Comparison of ENCODE assay signal across 9 cellular contexts in genomic region chr1:54498383-54499096, GRCh38. TPM values are rescaled to one million over a fixed set of nuclear protein-coding genes. Genes with fewer than 3 reads are reported as not detected.
DNase-seq lines count a peak whose midpoint lies in the region; TF ChIP-seq lines count a peak whose summit lies in the region.
"Had no signal": no experiment of that assay in that cellular context is flagged by ENCODE, and none has a peak within 500 bp of the region (broad histone marks: within the 10 kb centered on the region; RNA-seq: fewer than 3 reads in every experiment).

No MANE protein-coding gene starts in this region.

- peaks cover 10% of the 10 kb centered on the region for H3K4me1 Mint-ChIP-seq in activated CD4-positive, alpha-beta T cell treated with anti-CD3 and anti-CD28 coated beads, Interleukin-2, amount 10 ng/mL, durations not matched to agents 7 days and 5 days
- peaks cover 18% of the 10 kb centered on the region for H3K4me1 Mint-ChIP-seq in glutamatergic neuron (ENCODE audit: low read depth, unreplicated experiment)

- H3K27me3 Mint-ChIP-seq in activated CD4-positive, alpha-beta T cell treated with anti-CD3 and anti-CD28 coated beads, Interleukin-2, amount 10 ng/mL, durations not matched to agents 7 days and 5 days: peaks cover 45% of the 10 kb centered on the region
- H3K27me3 Mint-ChIP-seq in glutamatergic neuron (ENCODE audit: unreplicated experiment): peaks cover 6% of the 10 kb centered on the region

- H3K9me3 Mint-ChIP-seq in activated CD4-positive, alpha-beta T cell treated with anti-CD3 and anti-CD28 coated beads, Interleukin-2, amount 10 ng/mL, durations not matched to agents 7 days and 5 days: no peaks in the 10 kb centered on the region
- H3K9me3 Mint-ChIP-seq in glutamatergic neuron (ENCODE audit: unreplicated experiment): peaks cover 2% of the 10 kb centered on the region

- H3K4me3 ChIP-seq in WERI-Rb-1 (ENCODE audit: low read depth, low read length): peak overlapping the region; percentile 50
- peak overlapping the region in 2 of 3 donors; percentile 45 to 52 for H3K4me3 ChIP-seq in skeletal muscle tissue (ENCODE audit: low read length in 3 of 3)

- no peaks in the 10 kb centered on the region for H3K36me3 ChIP-seq in WERI-Rb-1
- H3K36me3 ChIP-seq in skeletal muscle tissue (ENCODE audit: control insufficient read depth in 3 of 3, insufficient read depth in 3 of 3, low read length in 3 of 3): no peaks in the 10 kb centered on the region

- no peak overlapping the region for H3K27ac Mint-ChIP-seq in activated CD4-positive, alpha-beta T cell treated with anti-CD3 and anti-CD28 coated beads, Interleukin-2, amount 10 ng/mL, durations not matched to agents 7 days and 5 days
- no peak overlapping the region for H3K27ac Mint-ChIP-seq in glutamatergic neuron (ENCODE audit: unreplicated experiment)

- H3K9ac ChIP-seq in skeletal muscle tissue (ENCODE audit: low read depth in 1 of 3, low read length in 3 of 3): peak overlapping the region in 1 of 3 donors; percentile 50

- POLR2A ChIA-PET in activated CD4-positive, alpha-beta T cell treated with anti-CD3 and anti-CD28 coated beads, Interleukin-2, amount 10 ng/mL, durations not matched to agents 7 days and 5 days (lab: Charles Lee): no interaction called here

- H3K27ac ChIP-seq in WERI-Rb-1 (peak overlapping the region; percentile 58), skeletal muscle tissue (ENCODE audit: low read depth, low read length) (no peak overlapping the region)

- H3K27me3 ChIP-seq in WERI-Rb-1 (ENCODE audit: insufficient read depth, low read depth, severe bottlenecking): no peaks in the 10 kb centered on the region
- H3K27me3 ChIP-seq in skeletal muscle tissue (ENCODE audit: control insufficient read depth in 3 of 3, insufficient read depth in 3 of 3, low read length in 3 of 3): peaks cover 15 to 27% (median 22%) of the 10 kb centered on the region in 3 donors

- H3K4me1 ChIP-seq in skeletal muscle tissue (ENCODE audit: control insufficient read depth in 3 of 3, insufficient read depth in 3 of 3, low read length in 3 of 3): peaks cover 5 to 9% (median 6%) of the 10 kb centered on the region in 3 donors

- H3K4me3 Mint-ChIP-seq in activated CD4-positive, alpha-beta T cell treated with anti-CD3 and anti-CD28 coated beads, Interleukin-2, amount 10 ng/mL, durations not matched to agents 7 days and 5 days: peak overlapping the region; percentile 43
- H3K4me3 Mint-ChIP-seq in glutamatergic neuron (ENCODE audit: unreplicated experiment): peak overlapping the region; percentile 77

- CTCF ChIA-PET in activated CD4-positive, alpha-beta T cell treated with anti-CD3 and anti-CD28 coated beads, Interleukin-2, amount 10 ng/mL, durations not matched to agents 7 days and 5 days (lab: Charles Lee): interaction anchor here (0.5 to 2.5 kb wide), 9 partner anchors 10 to 381 kb away, joined by 3 to 16 read pairs (median 3); no protein-coding TSS in a partner anchor

- TF ChIP-seq CTCF in WERI-Rb-1 (IDR thresholded peaks at IDR 0.05; ENCODE audit: low read depth, low read length): no peak
- TF ChIP-seq CTCF in glutamatergic neuron (IDR thresholded peaks at IDR 0.05; ENCODE audit: partially characterized antibody, unreplicated experiment): no peak

- H3K9me3 ChIP-seq in WERI-Rb-1 (ENCODE audit: severe bottlenecking): no peaks in the 10 kb centered on the region
- H3K9me3 ChIP-seq in skeletal muscle tissue (ENCODE audit: control insufficient read depth in 3 of 3, low read length in 3 of 3): no peaks in the 10 kb centered on the region

- no peak for DNase-seq in activated CD4-positive, alpha-beta T cell treated with anti-CD3 and anti-CD28 coated beads, Interleukin-2, amount 10 ng/mL, durations not matched to agents 7 days and 5 days
- DNase-seq in activated CD4-positive, alpha-beta T cell treated with anti-CD3 and anti-CD28 coated beads, Interleukin-2, amount 50 U/mL, for 1 hour: no peak
- peak; percentile 82 for DNase-seq in WERI-Rb-1
- peak; percentile 51 for DNase-seq in glutamatergic neuron
- DNase-seq in NCI-H1436 treated with DMSO at 0.1 percent for 48 hours (lab: John Stamatoyannopoulos, UW): no peak
- DNase-seq in OCI-M2 (lab: John Stamatoyannopoulos, UW; ENCODE audit: unreplicated experiment): no peak
- no peak for DNase-seq in T1000 (lab: John Stamatoyannopoulos, UW)
- DNase-seq: NCI-H2029 treated with DMSO at 0.1 percent for 48 hours had no signal

- H3K36me3 Mint-ChIP-seq in activated CD4-positive, alpha-beta T cell treated with anti-CD3 and anti-CD28 coated beads, Interleukin-2, amount 10 ng/mL, durations not matched to agents 7 days and 5 days (ENCODE audit: low read depth): no peaks in the 10 kb centered on the region
- no peaks in the 10 kb centered on the region for H3K36me3 Mint-ChIP-seq in glutamatergic neuron (ENCODE audit: unreplicated experiment)

RNA-seq across cellular contexts. Expression of gene ACOT11, which starts 49.5 kb away (rescaled TPM):
- total RNA-seq in activated CD4-positive, alpha-beta T cell treated with anti-CD3 and anti-CD28 coated beads, Interleukin-2, amount 10 ng/mL, durations not matched to agents 7 days and 5 days: 1 to 10 TPM; 1.9 to 2.0 TPM
- total RNA-seq in glutamatergic neuron (ENCODE audit: unreplicated experiment) (0.32 TPM), skeletal muscle tissue (4.7 TPM)

Comparison
In these comparisons a context has a peak if more than half of its experiments do, and no peak if none do; other contexts are left out.
1. DNase-seq: peak in WERI-Rb-1 (single experiment) and glutamatergic neuron (single experiment); none in activated CD4-positive, alpha-beta T cell treated with anti-CD3 and anti-CD28 coated beads, Interleukin-2, amount 10 ng/mL, durations not matched to agents 7 days and 5 days (single experiment), activated CD4-positive, alpha-beta T cell treated with anti-CD3 and anti-CD28 coated beads, Interleukin-2, amount 50 U/mL, for 1 hour (single experiment), NCI-H1436 treated with DMSO at 0.1 percent for 48 hours (single experiment), OCI-M2 (single experiment) and T1000 (single experiment).